Comparison of ENCODE assay signal across 9 cellular contexts in the genomic region with DNA sequence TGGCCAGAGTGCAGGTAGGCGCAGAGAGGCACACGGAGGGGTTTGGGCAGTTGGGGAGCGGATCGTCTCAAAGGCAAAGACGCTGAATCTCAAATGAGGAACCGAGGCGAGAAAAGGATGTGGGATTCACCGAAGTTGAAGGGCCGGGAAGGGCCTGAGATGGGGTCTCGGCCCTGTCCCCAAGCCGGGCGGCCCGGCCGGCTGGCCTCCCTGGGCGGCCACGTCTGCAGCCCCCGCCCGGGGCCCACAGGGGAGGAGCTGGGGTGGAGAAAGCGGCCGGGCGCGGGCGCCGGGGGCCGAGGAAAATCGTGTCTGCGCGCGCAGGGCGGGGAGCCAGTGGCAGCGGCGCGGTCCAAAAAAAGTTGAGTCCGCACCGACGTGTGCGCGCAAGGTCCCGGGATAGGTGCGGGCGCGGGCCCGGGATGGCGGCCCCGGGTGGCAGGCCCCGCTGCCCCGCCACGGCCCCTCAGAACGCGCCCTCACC. TPM values are rescaled to one million over a fixed set of nuclear protein-coding genes. Genes with fewer than 3 reads are reported as not detected.
A peak's percentile ranks its signal among the peaks of the same experiment; 100 is the strongest.
DNase-seq lines count a peak whose midpoint lies in the region; ATAC-seq and TF ChIP-seq lines count a peak whose summit lies in the region.
"Had no signal": no experiment of that assay in that cellular context is flagged by ENCODE, and none has a peak within 500 bp of the region (broad histone marks: within the 10 kb centered on the region; RNA-seq: fewer than 3 reads in every experiment).

No MANE protein-coding gene starts in this region.

- H3K36me3 ChIP-seq in OCI-LY1 (ENCODE audit: insufficient read depth, low read length) (no peaks in the 10 kb centered on the region), iPS-15b (ENCODE audit: control insufficient read depth, insufficient read depth, low read length) (peaks cover 4% of the 10 kb centered on the region), smooth muscle cell (ENCODE audit: low read depth) (no peaks in the 10 kb centered on the region)

- peak; percentile 25 for ATAC-seq in HG02840 (IDR thresholded peaks at IDR 0.05; ENCODE audit: low FRiP score, unreplicated experiment)

- H3K4me3 ChIP-seq in OCI-LY1 (ENCODE audit: low read depth, low read length, poor library complexity, severe bottlenecking) (peak overlapping the region; percentile 72), astrocyte of the spinal cord (ENCODE audit: low read depth, low read length) (peak overlapping the region; percentile 92), iPS-15b (ENCODE audit: low read depth, low read length) (peak overlapping the region; percentile 88), smooth muscle cell (peak overlapping the region; percentile 83)

- no peaks in the 10 kb centered on the region for H3K27me3 ChIP-seq in OCI-LY1 (ENCODE audit: insufficient read depth, low read length)
- peaks cover 3% of the 10 kb centered on the region for H3K27me3 ChIP-seq in iPS-15b (ENCODE audit: control insufficient read depth, insufficient read depth, low read length)
- H3K27me3 ChIP-seq in smooth muscle cell (ENCODE audit: low read depth), result no peaks in the 10 kb centered on the region

- DNase-seq in NCI-H748 (lab: John Stamatoyannopoulos, UW; ENCODE audit: unreplicated experiment) (peak; percentile 30), NCI-H748 treated with DMSO at 0.1 percent for 48 hours (lab: John Stamatoyannopoulos, UW) (no peak), astrocyte of the spinal cord (ENCODE audit: low read depth, low spot score) (no peak), smooth muscle cell (lab: John Stamatoyannopoulos, UW; ENCODE audit: unreplicated experiment) (no peak), SKM-1 treated with dmso at 0.1 percent for 144 hours (lab: John Stamatoyannopoulos, UW; ENCODE audit: unreplicated experiment) (no peak)

- TF ChIP-seq CTCF in OCI-LY1 (IDR thresholded peaks at IDR 0.05; ENCODE audit: low read length), result no peak
- no peak for TF ChIP-seq CTCF in astrocyte of the spinal cord (IDR thresholded peaks at IDR 0.05; ENCODE audit: low read depth, low read length)
- no peak for TF ChIP-seq CTCF in smooth muscle cell (IDR thresholded peaks at IDR 0.05; ENCODE audit: borderline replicate concordance, insufficient read depth, poor library complexity, severe bottlenecking)

- H3K9me3 ChIP-seq in OCI-LY1 (ENCODE audit: low read length) (no peaks in the 10 kb centered on the region), iPS-15b (ENCODE audit: control insufficient read depth, insufficient read depth, low read length) (no peaks in the 10 kb centered on the region), smooth muscle cell (replicated peaks; ENCODE audit: low read depth) (no peaks in the 10 kb centered on the region)

- H2AFZ ChIP-seq in OCI-LY1 (ENCODE audit: low read length), result no peak overlapping the region
- no peak overlapping the region for H2AFZ ChIP-seq in smooth muscle cell (ENCODE audit: low read depth)

- in situ Hi-C loops in astrocyte of the spinal cord (cut with HindIII; ENCODE audit: low sequenced_read_pairs), result no loop called here

- peak overlapping the region; percentile 81 for H3K4me2 ChIP-seq in OCI-LY1 (ENCODE audit: low read length)
- peak overlapping the region; percentile 98 for H3K4me2 ChIP-seq in smooth muscle cell

- H3F3A ChIP-seq in OCI-LY1 (ENCODE audit: insufficient read depth, low read length) (no peaks in the 10 kb centered on the region), smooth muscle cell (ENCODE audit: low read depth) (no peaks in the 10 kb centered on the region)

- H4K20me1 ChIP-seq in OCI-LY1 (ENCODE audit: insufficient read depth, low read length) (no peaks in the 10 kb centered on the region), smooth muscle cell (ENCODE audit: low read depth) (peaks cover 49% of the 10 kb centered on the region)

- no peaks in the 10 kb centered on the region for H3K79me2 ChIP-seq in OCI-LY1 (ENCODE audit: insufficient read depth, low read length)
- peaks cover 53% of the 10 kb centered on the region for H3K79me2 ChIP-seq in smooth muscle cell (ENCODE audit: low read depth)

- H3K27ac ChIP-seq in OCI-LY1 (ENCODE audit: low read depth, low read length, poor library complexity, severe bottlenecking) (no peak overlapping the region), smooth muscle cell (ENCODE audit: low read depth) (peak overlapping the region; percentile 91)

- no peaks in the 10 kb centered on the region for H3K9me2 ChIP-seq in OCI-LY1 (ENCODE audit: low read depth, low read length)

- H3K9ac ChIP-seq in OCI-LY1 (ENCODE audit: low read length) (peak overlapping the region; percentile 61), iPS-15b (ENCODE audit: low read depth, low read length) (peak overlapping the region; percentile 79), smooth muscle cell (ENCODE audit: low read depth) (peak overlapping the region; percentile 97)

- WGBS in smooth muscle cell (ENCODE audit: low lambda C conversion rate), result 2% methylated on average over 26 of the region's 50 CpGs

- peaks cover 33% of the 10 kb centered on the region for H3K4me1 ChIP-seq in OCI-LY1 (ENCODE audit: insufficient read depth, low read length, severe bottlenecking)
- peaks cover 15% of the 10 kb centered on the region for H3K4me1 ChIP-seq in iPS-15b (ENCODE audit: control insufficient read depth, insufficient read depth, low read length)
- peaks cover 20% of the 10 kb centered on the region for H3K4me1 ChIP-seq in smooth muscle cell (ENCODE audit: low read depth)

RNA-seq across cellular contexts. Expression of a gene that starts 0.4 kb away (rescaled TPM):
- total RNA-seq in smooth muscle cell, result 47.7 and 74.3 TPM in 2 replicates
- 92.4 and 107 TPM in 2 replicates for polyA plus RNA-seq in smooth muscle cell

RNA-seq across cellular contexts. Expression of a gene that starts 12.3 kb away (rescaled TPM):
- not detected in 2 replicates for total RNA-seq in smooth muscle cell
- polyA plus RNA-seq in smooth muscle cell, result not detected in 2 replicates
- total RNA-seq: glomerular endothelial cell had no signal

RNA-seq across cellular contexts. Expression of a gene that starts 24.1 kb away (rescaled TPM):
- total RNA-seq in smooth muscle cell, result 12.9 and 14.3 TPM in 2 replicates
- 34.6 and 35.5 TPM in 2 replicates for polyA plus RNA-seq in smooth muscle cell

RNA-seq across cellular contexts. Expression of a gene that starts 31.3 kb away (rescaled TPM):
- total RNA-seq in smooth muscle cell, result not detected in 2 replicates
- not detected in 2 replicates for polyA plus RNA-seq in smooth muscle cell

RNA-seq across cellular contexts. Expression of a gene that starts 31.3 kb away (rescaled TPM):
- total RNA-seq in smooth muscle cell, result 17.3 and 18.5 TPM in 2 replicates
- polyA plus RNA-seq in smooth muscle cell, result 38.4 and 44.7 TPM in 2 replicates
